ENCODE assay signal across 8 cellular contexts in genomic region chr5:157273131-157273556, GRCh38. TPM values are rescaled to one million over a fixed set of nuclear protein-coding genes. Genes with fewer than 3 reads are reported as not detected.
A peak's percentile ranks its signal among the peaks of the same experiment; 100 is the strongest.
DNase-seq lines count a peak whose midpoint lies in the region; ATAC-seq and TF ChIP-seq lines count a peak whose summit lies in the region.

No MANE protein-coding gene starts in this region.

- H3K36me3 ChIP-seq in left ventricle myocardium inferior (no peaks in the 10 kb centered on the region), thymus (ENCODE audit: control insufficient read depth, insufficient read depth) (peaks cover 4% of the 10 kb centered on the region)

- intact Hi-C loops in left ventricle myocardium inferior (cut with micrococcal nuclease) = no loop called here
- intact Hi-C loops in Right ventricle myocardium superior (cut with DNase I) = no loop called here

- H3K4me3 ChIP-seq in left ventricle myocardium inferior (no peak overlapping the region), thymus (ENCODE audit: low read length) (no peak overlapping the region)

- H3K27ac ChIP-seq in left ventricle myocardium inferior (replicated peaks) (peak overlapping the region; percentile 81), thymus (ENCODE audit: low read depth) (peak overlapping the region; percentile 73)

- H3K9me3 ChIP-seq in left ventricle myocardium inferior (replicated peaks) = no peaks in the 10 kb centered on the region
- no peaks in the 10 kb centered on the region for H3K9me3 ChIP-seq in thymus (ENCODE audit: control insufficient read depth)

- H3K27me3 ChIP-seq in left ventricle myocardium inferior (ENCODE audit: low read depth) (peaks cover 3% of the 10 kb centered on the region), thymus (ENCODE audit: control insufficient read depth, insufficient read depth) (no peaks in the 10 kb centered on the region)

- ATAC-seq in Right ventricle myocardium superior (ENCODE audit: poor library complexity) (no peak), HG03039 (IDR thresholded peaks at IDR 0.05; ENCODE audit: unreplicated experiment) (peak; percentile 45)

- WGBS in thymus = 85% methylated on average over 1 of the region's 1 CpG

- H3K4me1 ChIP-seq in left ventricle myocardium inferior (peaks cover 41% of the 10 kb centered on the region), thymus (ENCODE audit: control insufficient read depth, insufficient read depth, low read length) (peaks cover 45% of the 10 kb centered on the region)

- no peak for DNase-seq in left ventricle myocardium inferior
- no peak for DNase-seq in Right ventricle myocardium superior
- DNase-seq in SKM-1 treated with dmso at 0.1 percent for 144 hours (lab: John Stamatoyannopoulos, UW; ENCODE audit: unreplicated experiment) = peak; percentile 86
- no peak for DNase-seq in NCI-H2081 (lab: John Stamatoyannopoulos, UW)
- DNase-seq in HCEC 1CT = no peak
- DNase-seq in globus pallidus (ENCODE audit: low spot score) = no peak

- no peak for TF ChIP-seq CTCF in left ventricle myocardium inferior (IDR thresholded peaks at IDR 0.05; ENCODE audit: borderline replicate concordance)

RNA-seq across cellular contexts. Expression of gene CYFIP2, which starts 7.2 kb away (rescaled TPM):
- total RNA-seq in left ventricle myocardium inferior (28.2 TPM), Right ventricle myocardium superior (27.6 TPM)
- polyA plus RNA-seq in thymus = 102 TPM
